In the genomic region with DNA sequence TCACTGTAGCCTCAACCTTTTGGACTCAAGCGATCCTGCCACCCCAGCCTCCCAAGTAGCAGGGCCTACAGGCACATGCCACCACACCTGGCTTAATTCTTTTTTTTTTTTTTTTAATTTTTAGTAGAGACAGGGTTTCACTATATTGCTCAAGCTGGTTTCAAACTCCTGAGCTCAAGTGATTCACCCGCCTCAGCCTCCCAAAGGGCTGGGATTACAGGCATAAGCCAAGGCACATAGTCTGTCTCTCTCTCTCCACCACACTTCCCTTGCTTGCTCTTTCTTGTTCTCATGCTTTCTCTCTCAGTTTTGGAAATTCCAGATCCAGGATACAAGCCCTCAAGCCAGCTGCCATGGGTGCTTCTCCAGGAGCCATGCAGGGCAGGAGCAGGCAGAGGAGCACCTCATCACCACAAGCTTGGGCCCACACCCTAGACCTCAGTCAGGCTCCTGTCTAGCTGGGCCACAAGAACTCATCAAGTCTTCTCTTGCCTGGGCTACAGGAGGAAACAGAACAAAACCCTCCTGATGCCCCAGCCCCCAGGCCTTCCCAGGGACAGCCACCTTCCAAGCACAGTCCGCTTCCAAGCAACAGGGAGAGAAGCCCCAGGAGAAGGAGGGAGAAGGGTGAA, we compare ENCODE assay signal across 14 cellular contexts.
"Had no signal": no experiment of that assay in that cellular context is flagged by ENCODE, and none has a peak within 500 bp of the region (broad histone marks: within the 10 kb centered on the region; RNA-seq: fewer than 3 reads in every experiment).

No MANE protein-coding gene starts in this region.

- H3K4me1 ChIP-seq: tibial artery had no signal

- H3K4me3 ChIP-seq: body of pancreas, lung, pancreas, tibial artery had no signal

- DNase-seq: activated CD8-positive, alpha-beta memory T cell treated with anti-CD3 and anti-CD28 coated beads, Interleukin-2, amount 10 ng/mL, durations not matched to agents 7 days and 5 days; activated effector memory CD4-positive, alpha-beta T cell treated with Interleukin-2 at 50 U/mL for 16 hours; activated T-cell treated with anti-CD3 and anti-CD28 coated beads, Interleukin-2, amount 50 U/mL, for 24 hours; amygdala; cortex of kidney; effector CD8-positive, alpha-beta T cell; midbrain; pancreas; stimulated activated CD4-positive, alpha-beta T cell treated with anti-CD3 and anti-CD28 coated beads, Interleukin-12 subunit alpha, Interleukin-12 subunit beta, amount 100 ng/mL, for 4 hours; stimulated activated CD4-positive, alpha-beta T cell treated with anti-CD3 and anti-CD28 coated beads, Interleukin-2, amount 100 ng/mL, for 24 hours; T-helper 9 cell; tibial artery had no signal

- H3K27me3 ChIP-seq: body of pancreas, pancreas, tibial artery had no signal

- H3K4me3 Mint-ChIP-seq: activated CD8-positive, alpha-beta memory T cell treated with anti-CD3 and anti-CD28 coated beads, Interleukin-2, amount 10 ng/mL, durations not matched to agents 7 days and 5 days; activated T-cell treated with anti-CD3 and anti-CD28 coated beads, Interleukin-2, amount 50 U/mL, for 24 hours had no signal

- H3K27me3 Mint-ChIP-seq: activated T-cell treated with anti-CD3 and anti-CD28 coated beads, Interleukin-2, amount 50 U/mL, for 24 hours had no signal

- H3K9me3 ChIP-seq: body of pancreas, pancreas, tibial artery had no signal

- H3K36me3 ChIP-seq: pancreas, tibial artery had no signal

- H3K9me3 Mint-ChIP-seq: activated T-cell treated with anti-CD3 and anti-CD28 coated beads, Interleukin-2, amount 50 U/mL, for 24 hours had no signal

- H3K27ac Mint-ChIP-seq: activated CD8-positive, alpha-beta memory T cell treated with anti-CD3 and anti-CD28 coated beads, Interleukin-2, amount 10 ng/mL, durations not matched to agents 7 days and 5 days; activated T-cell treated with anti-CD3 and anti-CD28 coated beads, Interleukin-2, amount 50 U/mL, for 24 hours had no signal

- H3K27ac ChIP-seq: body of pancreas, pancreas, tibial artery had no signal
